ENCODE assay signal across 10 cellular contexts in genomic region chr7:112421666-112422486, GRCh38. TPM values are rescaled to one million over a fixed set of nuclear protein-coding genes. Genes with fewer than 3 reads are reported as not detected.
A peak's percentile ranks its signal among the peaks of the same experiment; 100 is the strongest.
DNase-seq lines count a peak whose midpoint lies in the region; ATAC-seq, FAIRE-seq and TF ChIP-seq lines count a peak whose summit lies in the region.
"Had no signal": no experiment of that assay in that cellular context is flagged by ENCODE, and none has a peak within 500 bp of the region (broad histone marks: within the 10 kb centered on the region; RNA-seq: fewer than 3 reads in every experiment).

No MANE protein-coding gene starts in this region.

- H3K4me2 ChIP-seq in HCT116 (ENCODE audit: low read length) (peak overlapping the region; percentile 61; the same call in 1 of the 2 replicates), HepG2 (ENCODE audit: low read depth, low read length) (peak overlapping the region; percentile 44; the same call in 1 of the 2 replicates)

- peak in 1 of 2 experiments; percentile 39; a peak in 1 of 4 replicates for TF ChIP-seq EP300 in HepG2 (IDR thresholded peaks at IDR 0.05; ENCODE audit: low read depth in 2 of 2, low read length in 2 of 2)
- TF ChIP-seq EP300 in HepG2 (CRISPR knock-in tag; IDR thresholded peaks at IDR 0.05; ENCODE audit: borderline replicate concordance), result peak; percentile 50; the same call in 1 of the 2 replicates

- H3K79me2 ChIP-seq in HCT116 (ENCODE audit: insufficient read depth, low read length) (no peaks in the 10 kb centered on the region), HepG2 (ENCODE audit: insufficient read depth, low read length) (no peaks in the 10 kb centered on the region)

- peak overlapping the region in 1 of 2 donors; percentile 60 for H3K4me3 Mint-ChIP-seq in CD14-positive monocyte

- CTCF ChIA-PET in HCT116 (lab: Charles Lee), result no interaction called here
- CTCF ChIA-PET in HepG2 (lab: Yijun Ruan, JAX; ENCODE audit: low intra/inter-chr PET ratio, low total read pairs), result no interaction called here

- H3K9ac ChIP-seq in HCT116 (ENCODE audit: low read length) (no peak overlapping the region), HepG2 (ENCODE audit: insufficient read depth, low read depth, low read length) (no peak overlapping the region; the same call in 1 of the 2 replicates)

- H3K27me3 Mint-ChIP-seq in CD14-positive monocyte (ENCODE audit: low read depth in 3 of 3), result peaks cover 0 to 2% (median 0%) of the 10 kb centered on the region in 3 donors

- BruUV-seq in HCT116 (replicated peaks; lab: Mats Ljungman, UMichigan), result no TSS peak
- no TSS peak for BruUV-seq in HepG2 (replicated peaks; lab: Mats Ljungman, UMichigan)

- H3K27me3 ChIP-seq in HCT116 (ENCODE audit: insufficient read depth, low read length) (no peaks in the 10 kb centered on the region), SJSA1 (replicated peaks) (no peaks in the 10 kb centered on the region), HepG2 (ENCODE audit: control insufficient read depth in 1 of 2, insufficient read depth in 2 of 2, low read length in 2 of 2) (no peaks in the 10 kb centered on the region)

- H3K9me3 Mint-ChIP-seq in CD14-positive monocyte, result peaks cover 0 to 4% (median 0%) of the 10 kb centered on the region in 7 donors

- peaks cover 25% of the 10 kb centered on the region for H3K4me1 Mint-ChIP-seq in CD14-positive monocyte

- FAIRE-seq in HepG2 (lab: Jason Lieb, UNC), result peak; percentile 51
- FAIRE-seq: colon had no signal

- DNase-seq in CD14-positive monocyte (ENCODE audit: low spot score), result no peak
- no peak for DNase-seq in HCT116 (ENCODE audit: low read depth, low spot score)
- no peak for DNase-seq in SJSA1 (ENCODE audit: low read depth in 1 of 2, low spot score in 2 of 2)
- peak; percentile 74 for DNase-seq in HepG2 (ENCODE audit: low spot score)
- no peak for DNase-seq in foreskin melanocyte
- DNase-seq: NCI-H2171 treated with DMSO at 0.1 percent for 48 hours had no signal

- H3K36me3 ChIP-seq in HCT116 (ENCODE audit: control insufficient read depth in 1 of 2, insufficient read depth in 2 of 2, low read length in 2 of 2) (no peaks in the 10 kb centered on the region), SJSA1 (no peaks in the 10 kb centered on the region), HepG2 (replicated peaks in 1 of 2; ENCODE audit: control insufficient read depth in 1 of 2, insufficient read depth in 2 of 2, low read length in 2 of 2) (no peaks in the 10 kb centered on the region)

- H3K9me2 ChIP-seq in HCT116 (ENCODE audit: insufficient read depth), result no peaks in the 10 kb centered on the region

- ATAC-seq in HCT116, result no peak
- peak; percentile 82 for ATAC-seq in HepG2
- ATAC-seq in HG03139 (IDR thresholded peaks at IDR 0.05; ENCODE audit: unreplicated experiment), result no peak
- no peak for ATAC-seq in HG03521 (IDR thresholded peaks at IDR 0.05; ENCODE audit: unreplicated experiment)
- ATAC-seq in GM19035 (IDR thresholded peaks at IDR 0.05; ENCODE audit: unreplicated experiment), result no peak

- RAD21 ChIA-PET in HCT116 (lab: Charles Lee; ENCODE audit: low non-redundant PET in 1 of 2, low total read pairs in 2 of 2, uncharacterized antibody in 2 of 2, unreplicated experiment in 2 of 2), result no interaction called here

- 59% methylated on average over 9 of the region's 9 CpGs for WGBS in HepG2 (ENCODE audit: low lambda C conversion rate)

- H3K4me1 ChIP-seq in HCT116 (ENCODE audit: control insufficient read depth in 1 of 2, insufficient read depth in 2 of 2, low read length in 2 of 2) (peaks cover 22 to 25% of the 10 kb centered on the region in 2 experiments), SJSA1 (replicated peaks) (peaks cover 36% of the 10 kb centered on the region), HepG2 (ENCODE audit: insufficient read depth, low read length) (peaks cover 65% of the 10 kb centered on the region)

- no peaks in the 10 kb centered on the region for H3K36me3 Mint-ChIP-seq in CD14-positive monocyte

- H3K27ac ChIP-seq in HCT116 (ENCODE audit: low read depth, low read length) (no peak overlapping the region), SJSA1 (peak overlapping the region; percentile 69), HepG2 (ENCODE audit: extremely low read length, insufficient read depth, low read length) (peak overlapping the region; percentile 63)

- TF ChIP-seq POLR2A in HCT116 (IDR thresholded peaks at IDR 0.05; ENCODE audit: borderline replicate concordance, extremely low read depth, insufficient read depth, insufficient read length) (no peak), HepG2 (IDR thresholded peaks at IDR 0.05; ENCODE audit: insufficient read depth in 1 of 2, low read depth in 2 of 2, low read length in 2 of 2) (no peak)

- H3K27ac Mint-ChIP-seq in CD14-positive monocyte, result peak overlapping the region; percentile 24 to 91 (median 63)

- TF ChIP-seq RAD21 in HCT116 (IDR thresholded peaks at IDR 0.05; ENCODE audit: low read depth) (no peak), HepG2 (CRISPR knock-in tag; IDR thresholded peaks at IDR 0.05) (no peak)

- in situ Hi-C loops in HepG2 (cut with HindIII; ENCODE audit: extremely low pct_ligation_motif_present, low pct_unique_long_range_greater_than_20kb), result no loop called here

- H4K20me1 ChIP-seq in HCT116 (ENCODE audit: insufficient read depth), result no peaks in the 10 kb centered on the region
- H4K20me1 ChIP-seq in HepG2 (ENCODE audit: insufficient read depth, low read length), result no peaks in the 10 kb centered on the region

- no peaks in the 10 kb centered on the region for H3K9me3 ChIP-seq in HCT116 (ENCODE audit: control insufficient read depth in 1 of 2, insufficient read depth in 1 of 2, low read depth in 1 of 2, low read length in 2 of 2)
- H3K9me3 ChIP-seq in SJSA1 (replicated peaks), result no peaks in the 10 kb centered on the region
- H3K9me3 ChIP-seq in HepG2 (ENCODE audit: low read length), result no peaks in the 10 kb centered on the region

- intact Hi-C loops in CD14-positive monocyte (cut with micrococcal nuclease) (no loop called here), HCT116 (cut with micrococcal nuclease) (loop anchor here (5.0 kb wide), 1 partner anchor 75 kb away; no protein-coding TSS in a partner anchor), HepG2 (cut with micrococcal nuclease; ENCODE audit: unreplicated experiment) (loop anchor here (2.0 kb wide), 1 partner anchor 23 kb away; no protein-coding TSS in a partner anchor)

- H3K4me3 ChIP-seq in HCT116 (replicated peaks in 1 of 2; ENCODE audit: low read depth in 1 of 2, low read length in 2 of 2), result no peak overlapping the region
- H3K4me3 ChIP-seq in SJSA1, result no peak overlapping the region
- H3K4me3 ChIP-seq in HepG2 (replicated peaks in 1 of 3; ENCODE audit: insufficient read depth in 1 of 3, low read depth in 2 of 3, low read length in 3 of 3), result no peak overlapping the region; a peak in 1 of 6 replicates

- H2AFZ ChIP-seq in HCT116 (ENCODE audit: low read depth, low read length, poor library complexity, severe bottlenecking) (peak overlapping the region; percentile 75), HepG2 (ENCODE audit: low read length) (peak overlapping the region; percentile 57)

- POLR2A ChIA-PET in HCT116 (lab: Charles Lee), result interaction anchor here (4.6 kb wide), 1 partner anchor 28 kb away, joined by 27 read pairs; the partner anchor contains the start of gene IFRD1
- POLR2A ChIA-PET in HepG2 (lab: Yijun Ruan, JAX), result interaction anchor here (1.2 to 4.9 kb wide), 3 partner anchors 8 to 29 kb away, joined by 3 to 64 read pairs (median 4); partner anchors contain the start of gene IFRD1

- TF ChIP-seq CTCF in CD14-positive monocyte (IDR thresholded peaks at IDR 0.05) (no peak), HCT116 (IDR thresholded peaks at IDR 0.05 in 2 of 3, conservative IDR thresholded peaks at IDR 0.05 in 1 of 3; ENCODE audit: borderline replicate concordance in 1 of 3, insufficient read depth in 1 of 3, low read depth in 2 of 3, low read length in 2 of 3) (no peak), HepG2 (CRISPR knock-in tag; IDR thresholded peaks at IDR 0.05) (no peak)

RNA-seq across cellular contexts. Expression of gene IFRD1, which starts 28.4 kb away (rescaled TPM):
- polyA plus RNA-seq in CD14-positive monocyte, result 10 to 100 TPM; 13.6 to 18.7 TPM
- 43.6 TPM for total RNA-seq in HCT116 (2021; ENCODE audit: unreplicated experiment)
- polyA plus RNA-seq in HCT116 (2012), result 17.2 and 26.3 TPM in 2 replicates
- 86.7 and 89.6 TPM in 2 replicates for total RNA-seq in SJSA1 (2014; rRNA removed; shearing (Covaris generic))
- total RNA-seq in HepG2 (2016; rRNA removed; fragmentation: Illumina TruSeq; extraction: Trizol), result 55.0 and 55.5 TPM in 2 replicates
- total RNA-seq in HepG2 (2016; cell fraction: cytosol; rRNA removed; fragmentation: Illumina TruSeq; extraction: Trizol; ENCODE audit: low read depth), result 9.5 and 10.7 TPM in 2 replicates
- 56.9 and 60.9 TPM in 2 replicates for total RNA-seq in HepG2 (2016; cell fraction: insoluble cytoplasmic fraction; rRNA removed; fragmentation: Illumina TruSeq; extraction: Trizol)
- 23.2 and 23.9 TPM in 2 replicates for total RNA-seq in HepG2 (2016; cell fraction: membrane; rRNA removed; fragmentation: Illumina TruSeq; extraction: Trizol)
- total RNA-seq in HepG2 (2016; cell fraction: nucleus; rRNA removed; fragmentation: Illumina TruSeq; extraction: Trizol), result 81.6 and 82.4 TPM in 2 replicates
- polyA plus RNA-seq in HepG2 (2011; rRNA removed), result 45.9 and 50.9 TPM in 2 replicates
- 18.4 and 29.0 TPM in 2 replicates for polyA plus RNA-seq in HepG2 (2011; cell fraction: cytosol; rRNA removed)
- 34.1 and 35.0 TPM in 2 replicates for polyA plus RNA-seq in HepG2 (2011; cell fraction: nucleus; rRNA removed)
- 40.2 and 62.6 TPM in 2 replicates for polyA plus RNA-seq in HepG2 (2012)
- polyA plus RNA-seq in HepG2 (2016; cell fraction: cytosol; fragmentation: Illumina TruSeq; extraction: Trizol; ENCODE audit: low read depth), result 5.7 and 6.2 TPM in 2 replicates
- 46.7 and 52.1 TPM in 2 replicates for polyA plus RNA-seq in HepG2 (2016; cell fraction: insoluble cytoplasmic fraction; fragmentation: Illumina TruSeq; extraction: Trizol; ENCODE audit: low read depth)
- polyA plus RNA-seq in HepG2 (2016; cell fraction: membrane; fragmentation: Illumina TruSeq; extraction: Trizol; ENCODE audit: low read depth), result 11.7 and 12.5 TPM in 2 replicates
- 75.5 and 78.6 TPM in 2 replicates for polyA plus RNA-seq in HepG2 (2016; cell fraction: nucleus; fragmentation: Illumina TruSeq; extraction: Trizol; ENCODE audit: insufficient read depth, low read depth)
- 25.6 and 26.3 TPM in 2 replicates for polyA minus RNA-seq in HepG2 (2011; rRNA and poly(A)+ RNA removed; ENCODE audit: low replicate concordance)
- 18.1 and 20.8 TPM in 2 replicates for polyA minus RNA-seq in HepG2 (2011; cell fraction: cytosol; rRNA and poly(A)+ RNA removed)
- 140 and 146 TPM in 2 replicates for polyA minus RNA-seq in HepG2 (2011; cell fraction: nucleus; rRNA and poly(A)+ RNA removed)

RNA-seq across cellular contexts. Expression of gene LSMEM1, which starts 58.9 kb away (rescaled TPM):
- under 1 TPM in 1 of 2 donors, not detected in 1; 0.09 TPM for polyA plus RNA-seq in CD14-positive monocyte
- 1.6 TPM for total RNA-seq in HCT116 (2021; ENCODE audit: unreplicated experiment)
- polyA plus RNA-seq in HCT116 (2012), result 0.25 and 0.26 TPM in 2 replicates
- total RNA-seq in SJSA1 (2014; rRNA removed; shearing (Covaris generic)), result 0.09 and 0.39 TPM in 2 replicates
- total RNA-seq in HepG2 (2016; rRNA removed; fragmentation: Illumina TruSeq; extraction: Trizol), result 0.62 and 1.2 TPM in 2 replicates
- 0.10 and 0.26 TPM in 2 replicates for total RNA-seq in HepG2 (2016; cell fraction: cytosol; rRNA removed; fragmentation: Illumina TruSeq; extraction: Trizol; ENCODE audit: low read depth)
- 0.49 and 1.2 TPM in 2 replicates for total RNA-seq in HepG2 (2016; cell fraction: insoluble cytoplasmic fraction; rRNA removed; fragmentation: Illumina TruSeq; extraction: Trizol)
- total RNA-seq in HepG2 (2016; cell fraction: membrane; rRNA removed; fragmentation: Illumina TruSeq; extraction: Trizol), result 0.28 and 0.83 TPM in 2 replicates
- 2.8 and 3.6 TPM in 2 replicates for total RNA-seq in HepG2 (2016; cell fraction: nucleus; rRNA removed; fragmentation: Illumina TruSeq; extraction: Trizol)
- polyA plus RNA-seq in HepG2 (2011; rRNA removed), result 1.3 and 1.4 TPM in 2 replicates
- polyA plus RNA-seq in HepG2 (2011; cell fraction: cytosol; rRNA removed), result 0.09 and 0.18 TPM in 2 replicates
- polyA plus RNA-seq in HepG2 (2011; cell fraction: nucleus; rRNA removed), result 2.3 and 3.4 TPM in 2 replicates
- 0.97 and 2.1 TPM in 2 replicates for polyA plus RNA-seq in HepG2 (2012)
- polyA plus RNA-seq in HepG2 (2016; cell fraction: cytosol; fragmentation: Illumina TruSeq; extraction: Trizol; ENCODE audit: low read depth), result 0.11 and 0.19 TPM in 2 replicates
- 0.66 and 1.6 TPM in 2 replicates for polyA plus RNA-seq in HepG2 (2016; cell fraction: insoluble cytoplasmic fraction; fragmentation: Illumina TruSeq; extraction: Trizol; ENCODE audit: low read depth)
- 0.25 and 0.36 TPM in 2 replicates for polyA plus RNA-seq in HepG2 (2016; cell fraction: membrane; fragmentation: Illumina TruSeq; extraction: Trizol; ENCODE audit: low read depth)
- 10.1 and 12.3 TPM in 2 replicates for polyA plus RNA-seq in HepG2 (2016; cell fraction: nucleus; fragmentation: Illumina TruSeq; extraction: Trizol; ENCODE audit: insufficient read depth, low read depth)
- polyA minus RNA-seq in HepG2 (2011; rRNA and poly(A)+ RNA removed; ENCODE audit: low replicate concordance), result 0.49 TPM in 1 of 2 replicates, not detected in the other
- not detected in 2 replicates for polyA minus RNA-seq in HepG2 (2011; cell fraction: cytosol; rRNA and poly(A)+ RNA removed)
- 5.8 and 6.1 TPM in 2 replicates for polyA minus RNA-seq in HepG2 (2011; cell fraction: nucleus; rRNA and poly(A)+ RNA removed)

Comparison
In these comparisons a context has a peak if more than half of its experiments do, and no peak if none do; other contexts are left out.
1. intact Hi-C loops: an anchor here in HCT116 (5.0 kb wide) and HepG2 (2.0 kb wide); none called in CD14-positive monocyte.